Comparison of ENCODE assay signal across 8 cellular contexts in genomic region chr1:184163674-184164470, GRCh38.
A peak's percentile ranks its signal among the peaks of the same experiment; 100 is the strongest.
DNase-seq lines count a peak whose midpoint lies in the region; ATAC-seq and TF ChIP-seq lines count a peak whose summit lies in the region.

No MANE protein-coding gene starts in this region.

- H3K9me3 ChIP-seq in fibroblast of lung (ENCODE audit: control insufficient read depth, insufficient read depth, low read depth, low read length): no peaks in the 10 kb centered on the region

- H3K4me1 Mint-ChIP-seq in effector memory CD8-positive, alpha-beta T cell (ENCODE audit: low read depth in 2 of 2): no peaks in the 10 kb centered on the region
- H3K4me1 Mint-ChIP-seq in activated naive CD8-positive, alpha-beta T cell treated with anti-CD3 and anti-CD28 coated beads, Interleukin-2, amount 50 U/mL, for 24 hours: peaks cover 2% of the 10 kb centered on the region
- no peaks in the 10 kb centered on the region for H3K4me1 Mint-ChIP-seq in endothelial cell (ENCODE audit: unreplicated experiment)

- no peak for TF ChIP-seq CTCF in KMS-11 (conservative IDR thresholded peaks at IDR 0.05; ENCODE audit: low read depth, low read length)
- TF ChIP-seq CTCF in fibroblast of lung (conservative IDR thresholded peaks at IDR 0.05 in 1 of 2, IDR thresholded peaks at IDR 0.05 in 1 of 2; ENCODE audit: low read depth in 1 of 2, low read length in 2 of 2): no peak
- no peak for TF ChIP-seq CTCF in endothelial cell (IDR thresholded peaks at IDR 0.05; ENCODE audit: unreplicated experiment)

- H3K36me3 ChIP-seq in KMS-11 (ENCODE audit: insufficient read depth) (no peaks in the 10 kb centered on the region), fibroblast of lung (ENCODE audit: control insufficient read depth, insufficient read depth, low read length) (no peaks in the 10 kb centered on the region)

- no peaks in the 10 kb centered on the region for H4K20me1 ChIP-seq in KMS-11 (ENCODE audit: insufficient read depth)
- H4K20me1 ChIP-seq in fibroblast of lung (ENCODE audit: control insufficient read depth, extremely low read depth, insufficient read depth, low read length): no peaks in the 10 kb centered on the region

- no peak overlapping the region for H2AFZ ChIP-seq in KMS-11 (ENCODE audit: low read depth)
- no peak overlapping the region for H2AFZ ChIP-seq in fibroblast of lung (ENCODE audit: low read length)

- H3K27me3 Mint-ChIP-seq in effector memory CD8-positive, alpha-beta T cell: no peaks in the 10 kb centered on the region
- peaks cover 2% of the 10 kb centered on the region for H3K27me3 Mint-ChIP-seq in activated naive CD8-positive, alpha-beta T cell treated with anti-CD3 and anti-CD28 coated beads, Interleukin-2, amount 50 U/mL, for 24 hours
- H3K27me3 Mint-ChIP-seq in endothelial cell (ENCODE audit: unreplicated experiment): peaks cover 3% of the 10 kb centered on the region

- H3K27me3 ChIP-seq in KMS-11 (ENCODE audit: insufficient read depth, low read depth): no peaks in the 10 kb centered on the region
- H3K27me3 ChIP-seq in fibroblast of lung (ENCODE audit: control insufficient read depth, insufficient read depth, low read length): no peaks in the 10 kb centered on the region

- H3K36me3 Mint-ChIP-seq in effector memory CD8-positive, alpha-beta T cell (ENCODE audit: insufficient read depth): no peaks in the 10 kb centered on the region
- no peaks in the 10 kb centered on the region for H3K36me3 Mint-ChIP-seq in activated naive CD8-positive, alpha-beta T cell treated with anti-CD3 and anti-CD28 coated beads, Interleukin-2, amount 50 U/mL, for 24 hours (ENCODE audit: low read depth)
- H3K36me3 Mint-ChIP-seq in endothelial cell (ENCODE audit: low read depth, unreplicated experiment): no peaks in the 10 kb centered on the region

- peak; percentile 78 for ATAC-seq in GM21528 (IDR thresholded peaks at IDR 0.05; ENCODE audit: low FRiP score, unreplicated experiment)
- no peak for ATAC-seq in effector memory CD8-positive, alpha-beta T cell (replicated peaks)
- ATAC-seq in activated naive CD8-positive, alpha-beta T cell treated with anti-CD3 and anti-CD28 coated beads, Interleukin-2, amount 50 U/mL, for 24 hours: no peak

- DNase-seq in GM04504 (ENCODE audit: low read depth) (peak; percentile 58), fibroblast of lung (ENCODE audit: low read depth in 2 of 2) (peak; percentile 78 to 85), endothelial cell (ENCODE audit: low spot score) (no peak), NK-92 (lab: John Stamatoyannopoulos, UW; ENCODE audit: unreplicated experiment) (no peak)
- no peak for DNase-seq in effector memory CD8-positive, alpha-beta T cell
- DNase-seq in activated naive CD8-positive, alpha-beta T cell treated with anti-CD3 and anti-CD28 coated beads, Interleukin-2, amount 50 U/mL, for 24 hours: no peak

- H3K9me3 Mint-ChIP-seq in effector memory CD8-positive, alpha-beta T cell: no peaks in the 10 kb centered on the region
- H3K9me3 Mint-ChIP-seq in activated naive CD8-positive, alpha-beta T cell treated with anti-CD3 and anti-CD28 coated beads, Interleukin-2, amount 50 U/mL, for 24 hours: no peaks in the 10 kb centered on the region
- H3K9me3 Mint-ChIP-seq in endothelial cell (ENCODE audit: unreplicated experiment): no peaks in the 10 kb centered on the region

- H3K9ac ChIP-seq in KMS-11: no peak overlapping the region
- no peak overlapping the region for H3K9ac ChIP-seq in fibroblast of lung (ENCODE audit: insufficient read depth, low read length)

- peak overlapping the region; percentile 25 for H3K4me2 ChIP-seq in KMS-11
- no peak overlapping the region for H3K4me2 ChIP-seq in fibroblast of lung (ENCODE audit: extremely low read depth, insufficient read depth, low read length)

- no peak overlapping the region for H3K4me3 ChIP-seq in KMS-11 (IDR thresholded peaks at IDR 0.05; ENCODE audit: insufficient read depth, low read depth, low read length)
- no peak overlapping the region for H3K4me3 ChIP-seq in fibroblast of lung (replicated peaks in 1 of 4; ENCODE audit: control extremely low read depth in 1 of 4, insufficient read depth in 1 of 4, low read depth in 3 of 4, low read length in 4 of 4)

- H3K79me2 ChIP-seq in KMS-11 (ENCODE audit: insufficient read depth, low read depth): no peaks in the 10 kb centered on the region
- H3K79me2 ChIP-seq in fibroblast of lung (ENCODE audit: control insufficient read depth, insufficient read depth, low read length): no peaks in the 10 kb centered on the region

- peaks cover 34% of the 10 kb centered on the region for H3K4me1 ChIP-seq in KMS-11 (ENCODE audit: low read depth, poor library complexity, severe bottlenecking)
- H3K4me1 ChIP-seq in fibroblast of lung (ENCODE audit: control insufficient read depth, extremely low read depth, insufficient read depth, low read length): peaks cover 21% of the 10 kb centered on the region

- no peak overlapping the region; the same call in 1 of the 2 replicates for H3K27ac ChIP-seq in KMS-11
- peak overlapping the region; percentile 60 for H3K27ac ChIP-seq in fibroblast of lung (ENCODE audit: insufficient read depth, low read length)

- no peak overlapping the region for H3K4me3 Mint-ChIP-seq in effector memory CD8-positive, alpha-beta T cell
- H3K4me3 Mint-ChIP-seq in activated naive CD8-positive, alpha-beta T cell treated with anti-CD3 and anti-CD28 coated beads, Interleukin-2, amount 50 U/mL, for 24 hours: no peak overlapping the region
- H3K4me3 Mint-ChIP-seq in endothelial cell (ENCODE audit: unreplicated experiment): no peak overlapping the region

- H3K27ac Mint-ChIP-seq in effector memory CD8-positive, alpha-beta T cell: no peak overlapping the region
- no peak overlapping the region for H3K27ac Mint-ChIP-seq in activated naive CD8-positive, alpha-beta T cell treated with anti-CD3 and anti-CD28 coated beads, Interleukin-2, amount 50 U/mL, for 24 hours
- H3K27ac Mint-ChIP-seq in endothelial cell (ENCODE audit: unreplicated experiment): no peak overlapping the region

Comparison
In these comparisons a context has a peak if more than half of its experiments do, and no peak if none do; other contexts are left out.
1. DNase-seq: peak in GM04504 (single experiment) and fibroblast of lung (2 of 2); none in effector memory CD8-positive, alpha-beta T cell (0 of 3), activated naive CD8-positive, alpha-beta T cell treated with anti-CD3 and anti-CD28 coated beads, Interleukin-2, amount 50 U/mL, for 24 hours (single experiment), endothelial cell (single experiment) and NK-92 (single experiment).